Comparison of ENCODE assay signal across 29 cellular contexts in genomic region chr3:105923151-105923550, GRCh38.
"Had no signal": no experiment of that assay in that cellular context is flagged by ENCODE, and none has a peak within 500 bp of the region (broad histone marks: within the 10 kb centered on the region; RNA-seq: fewer than 3 reads in every experiment).

No MANE protein-coding gene starts in this region.

- H3K4me1 ChIP-seq: adrenal gland, body of pancreas, breast epithelium had no signal

- H3K27me3 ChIP-seq: adrenal gland, body of pancreas, brain microvascular endothelial cell, breast epithelium had no signal

- H3K27ac ChIP-seq: adrenal gland, body of pancreas, brain microvascular endothelial cell, breast epithelium, VCaP had no signal

- DNase-seq: activated B cell treated with CpG ODN at 0.5 μM for 24 hours; activated CD4-positive, alpha-beta memory T cell treated with anti-CD3 and anti-CD28 coated beads for 36 hours; activated CD4-positive, alpha-beta T cell treated with anti-CD3 and anti-CD28 coated beads for 4 hours; activated CD4-positive, alpha-beta T cell treated with anti-CD3 and anti-CD28 coated beads, Interleukin-2, amount 10 ng/mL, durations not matched to agents 24 days and 14 days; activated CD4-positive, alpha-beta T cell treated with anti-CD3 and anti-CD28 coated beads, Interleukin-2, amount 50 U/mL, for 1 hour; activated CD4-positive, alpha-beta T cell treated with anti-CD3 and anti-CD28 coated beads, Interleukin-2, amount 50 U/mL, for 4 hours; activated CD4-positive, CD25-positive, alpha-beta regulatory T cell treated with anti-CD3 and anti-CD28 coated beads, Interleukin-2, amount 50 U/mL, for 72 hours; activated CD8-positive, alpha-beta memory T cell treated with anti-CD3 and anti-CD28 coated beads, Interleukin-2, amount 50 U/mL, for 4 hours; activated CD8-positive, alpha-beta T cell treated with anti-CD3 and anti-CD28 coated beads for 36 hours; activated effector memory CD4-positive, alpha-beta T cell treated with anti-CD3 and anti-CD28 coated beads, Interleukin-2, amount 50 U/mL, for 16 hours; activated gamma-delta T cell treated with Interleukin-2 at 50 U/mL for 16 hours; activated naive CD4-positive, alpha-beta T cell; activated naive CD4-positive, alpha-beta T cell treated with anti-CD3 and anti-CD28 coated beads for 36 hours; activated naive CD4-positive, alpha-beta T cell treated with anti-CD3 and anti-CD28 coated beads, Interleukin-2, amount 50 U/mL, for 16 hours; activated naive CD8-positive, alpha-beta T cell treated with anti-CD3 and anti-CD28 coated beads for 36 hours; activated T-cell treated with anti-CD3 and anti-CD28 coated beads for 4 hours; activated T-cell treated with anti-CD3 and anti-CD28 coated beads, Interleukin-2, amount 50 U/mL, for 1 hour; activated T-cell treated with anti-CD3 and anti-CD28 coated beads, Interleukin-2, amount 50 U/mL, for 4 hours; activated T-cell treated with anti-CD3 and anti-CD28 coated beads, Interleukin-2, amount 50 U/mL, for 72 hours; adrenal gland; amniotic stem cell; aorta; body of pancreas; brain microvascular endothelial cell; central memory CD4-positive, alpha-beta T cell; T-helper 2 cell; T-helper 9 cell had no signal

- H3K9me3 ChIP-seq: body of pancreas had no signal

- H3K36me3 ChIP-seq: adrenal gland, brain microvascular endothelial cell had no signal

- H3K4me3 ChIP-seq: adrenal gland, body of pancreas, breast epithelium had no signal
